In genomic region chr17:76153640-76154039, GRCh38 we compare ENCODE assay signal across 11 cellular contexts. TPM values are rescaled to one million over a fixed set of nuclear protein-coding genes. Genes with fewer than 3 reads are reported as not detected.
DNase-seq lines count a peak whose midpoint lies in the region; ATAC-seq, FAIRE-seq and TF ChIP-seq lines count a peak whose summit lies in the region.
"Had no signal": no experiment of that assay in that cellular context is flagged by ENCODE, and none has a peak within 500 bp of the region (broad histone marks: within the 10 kb centered on the region; RNA-seq: fewer than 3 reads in every experiment).

No MANE protein-coding gene starts in this region.

- H3K4me2 ChIP-seq in astrocyte (ENCODE audit: low read length) = no peak overlapping the region

- peaks cover 2% of the 10 kb centered on the region for H3K36me3 Mint-ChIP-seq in astrocyte (ENCODE audit: low read depth, unreplicated experiment)
- H3K36me3 Mint-ChIP-seq in stimulated activated naive B cell treated with anti-CD40 and anti-IgM and Interleukin-4, amounts not matched to agents 10 μg/mL and 1 μg/mL and 100 μg/mL, for 72 hours = peaks cover 3 to 6% of the 10 kb centered on the region in 2 donors

- no peak for TF ChIP-seq CTCF in astrocyte (IDR thresholded peaks at IDR 0.05; ENCODE audit: insufficient read depth, low read depth, low read length)
- no peak for TF ChIP-seq CTCF in GM13977 (IDR thresholded peaks at IDR 0.05; ENCODE audit: extremely low read depth, insufficient read depth, missing control alignments)

- in situ Hi-C loops in ACHN (cut with HindIII; ENCODE audit: low pct_ligation_motif_present, low pct_unique_long_range_greater_than_20kb, low sequenced_read_pairs) = no loop called here
- in situ Hi-C loops in GM13977 (cut with MboI; ENCODE audit: low pct_unique_long_range_greater_than_20kb, low sequenced_read_pairs, unreplicated experiment) = no loop called here

- DNase-seq in ACHN = peak; percentile 10
- DNase-seq in ELR (ENCODE audit: low read depth) = peak; percentile 34
- peak; percentile 5 for DNase-seq in astrocyte (ENCODE audit: low read depth)
- peak; percentile 73 for DNase-seq in islet precursor cell
- DNase-seq in GM13977 (ENCODE audit: low spot score) = no peak
- no peak for DNase-seq in stimulated activated naive B cell treated with anti-CD40 and anti-IgM and Interleukin-4, amounts not matched to agents 10 μg/mL and 1 μg/mL and 100 μg/mL, for 72 hours
- DNase-seq: activated CD4-positive, alpha-beta T cell treated with anti-CD3 and anti-CD28 coated beads for 48 hours; body of pancreas had no signal

- H3K27ac ChIP-seq in astrocyte (ENCODE audit: low read depth, low read length) = no peak overlapping the region
- H3K27ac ChIP-seq: body of pancreas had no signal

- FAIRE-seq in astrocyte (lab: Jason Lieb, UNC) = no peak
- FAIRE-seq: GM12892 had no signal

- ATAC-seq in HG03342 (IDR thresholded peaks at IDR 0.05; ENCODE audit: unreplicated experiment) (no peak), GM19351 (IDR thresholded peaks at IDR 0.05; ENCODE audit: unreplicated experiment) (no peak)
- ATAC-seq in stimulated activated naive B cell treated with anti-CD40 and anti-IgM and Interleukin-4, amounts not matched to agents 10 μg/mL and 1 μg/mL and 100 μg/mL, for 72 hours (replicated peaks) = no peak
- ATAC-seq: body of pancreas had no signal

- no peaks in the 10 kb centered on the region for H3K4me1 ChIP-seq in astrocyte (ENCODE audit: insufficient read depth, low read length)
- H3K4me1 ChIP-seq: body of pancreas had no signal

- no peaks in the 10 kb centered on the region for H3K79me2 ChIP-seq in astrocyte (ENCODE audit: insufficient read depth, low read length)

- no peaks in the 10 kb centered on the region for H3K4me1 Mint-ChIP-seq in astrocyte (ENCODE audit: low read depth, unreplicated experiment)
- H3K4me1 Mint-ChIP-seq in stimulated activated naive B cell treated with anti-CD40 and anti-IgM and Interleukin-4, amounts not matched to agents 10 μg/mL and 1 μg/mL and 100 μg/mL, for 72 hours = no peaks in the 10 kb centered on the region

- no peaks in the 10 kb centered on the region for H3K36me3 ChIP-seq in astrocyte (ENCODE audit: insufficient read depth, low read length)

- no peaks in the 10 kb centered on the region for H3K9me3 ChIP-seq in astrocyte (ENCODE audit: insufficient read depth, low read depth, low read length)
- H3K9me3 ChIP-seq: body of pancreas had no signal

- H2AFZ ChIP-seq in astrocyte (ENCODE audit: low read depth, low read length) = no peak overlapping the region

- peaks cover 42% of the 10 kb centered on the region for H3K27me3 Mint-ChIP-seq in astrocyte (ENCODE audit: low read depth, unreplicated experiment)
- H3K27me3 Mint-ChIP-seq in stimulated activated naive B cell treated with anti-CD40 and anti-IgM and Interleukin-4, amounts not matched to agents 10 μg/mL and 1 μg/mL and 100 μg/mL, for 72 hours = peaks cover 12 to 21% of the 10 kb centered on the region in 2 donors

- no peak overlapping the region for H3K9ac ChIP-seq in astrocyte (ENCODE audit: low read length)

- H3K9me3 Mint-ChIP-seq in astrocyte (ENCODE audit: unreplicated experiment) = no peaks in the 10 kb centered on the region
- H3K9me3 Mint-ChIP-seq in stimulated activated naive B cell treated with anti-CD40 and anti-IgM and Interleukin-4, amounts not matched to agents 10 μg/mL and 1 μg/mL and 100 μg/mL, for 72 hours = no peaks in the 10 kb centered on the region

- no peak overlapping the region for H3K4me3 Mint-ChIP-seq in astrocyte (ENCODE audit: unreplicated experiment)
- H3K4me3 Mint-ChIP-seq in stimulated activated naive B cell treated with anti-CD40 and anti-IgM and Interleukin-4, amounts not matched to agents 10 μg/mL and 1 μg/mL and 100 μg/mL, for 72 hours = no peak overlapping the region

- H3K27me3 ChIP-seq in astrocyte (ENCODE audit: insufficient read depth, low read length) = no peaks in the 10 kb centered on the region
- H3K27me3 ChIP-seq: body of pancreas had no signal

- no peak overlapping the region for H3K27ac Mint-ChIP-seq in astrocyte (ENCODE audit: unreplicated experiment)
- H3K27ac Mint-ChIP-seq in stimulated activated naive B cell treated with anti-CD40 and anti-IgM and Interleukin-4, amounts not matched to agents 10 μg/mL and 1 μg/mL and 100 μg/mL, for 72 hours = no peak overlapping the region

- no peak overlapping the region for H3K4me3 ChIP-seq in astrocyte (ENCODE audit: insufficient read depth, low read depth, low read length)
- H3K4me3 ChIP-seq: body of pancreas had no signal

- H4K20me1 ChIP-seq in astrocyte (ENCODE audit: insufficient read depth, low read length) = no peaks in the 10 kb centered on the region

RNA-seq across cellular contexts. Expression of gene FOXJ1, which starts 12.6 kb away (rescaled TPM):
- total RNA-seq in astrocyte = 0.31 and 0.48 TPM in 2 replicates

RNA-seq across cellular contexts. Expression of gene EXOC7, which starts 50.1 kb away (rescaled TPM):
- 145 and 154 TPM in 2 replicates for total RNA-seq in astrocyte

Comparison
In these comparisons a context has a peak if more than half of its experiments do, and no peak if none do; other contexts are left out.
1. DNase-seq: peak in ACHN (single experiment), ELR (single experiment), astrocyte (single experiment) and islet precursor cell (single experiment); none in GM13977 (single experiment) and stimulated activated naive B cell treated with anti-CD40 and anti-IgM and Interleukin-4, amounts not matched to agents 10 μg/mL and 1 μg/mL and 100 μg/mL, for 72 hours (single experiment).